Comparison of ENCODE assay signal across 16 cellular contexts in the genomic region with DNA sequence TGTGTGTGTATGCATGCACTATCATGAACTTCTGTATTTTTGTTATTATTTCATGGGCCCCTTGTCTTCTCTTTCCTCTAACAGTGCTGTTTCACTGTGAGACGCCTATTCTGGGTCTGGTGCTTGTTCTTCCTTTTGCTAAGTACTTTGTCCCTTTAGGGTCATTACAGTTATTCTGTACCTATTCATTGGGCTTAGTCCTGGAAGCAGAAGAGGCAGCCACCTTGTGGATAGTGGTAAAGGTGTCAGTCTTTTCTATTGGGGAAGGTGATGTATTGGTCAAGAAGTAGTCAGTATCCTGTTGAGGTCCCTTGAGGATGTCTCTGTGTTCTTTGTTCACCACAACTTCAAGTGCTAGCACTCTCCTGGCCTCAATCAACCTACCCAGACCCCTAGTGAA.
"Had no signal": no experiment of that assay in that cellular context is flagged by ENCODE, and none has a peak within 500 bp of the region (broad histone marks: within the 10 kb centered on the region; RNA-seq: fewer than 3 reads in every experiment).

No MANE protein-coding gene starts in this region.

- H3K27ac ChIP-seq: epithelial cell of prostate, left ventricle myocardium inferior, thoracic aorta, upper lobe of left lung had no signal

- FAIRE-seq: bronchial epithelial cell had no signal

- DNase-seq: activated CD4-positive, alpha-beta T cell treated with anti-CD3 and anti-CD28 coated beads for 36 hours; activated CD4-positive, alpha-beta T cell treated with anti-CD3 and anti-CD28 coated beads, Interleukin-2, amount 50 U/mL, for 48 hours; activated effector memory CD4-positive, alpha-beta T cell treated with anti-CD3 and anti-CD28 coated beads, Interleukin-2, amount 50 U/mL, for 16 hours; activated naive CD4-positive, alpha-beta T cell treated with anti-CD3 and anti-CD28 coated beads, Interleukin-2, amount 10 ng/mL, durations not matched to agents 7 days and 5 days; amygdala; cerebellar nuclear complex; cortex of kidney; foreskin fibroblast; left ventricle myocardium inferior; natural killer cell; stimulated activated CD4-positive, alpha-beta T cell treated with anti-CD3 and anti-CD28 coated beads, Interleukin-4, amount 100 ng/mL, for 24 hours; stimulated activated naive CD4-positive, alpha-beta T cell treated with Interleukin-2 at 50 U/mL for 16 hours; upper lobe of left lung had no signal

- H3K27me3 ChIP-seq: upper lobe of left lung had no signal

- H3K36me3 ChIP-seq: left ventricle myocardium inferior, thoracic aorta, upper lobe of left lung had no signal

- H3K4me3 ChIP-seq: left ventricle myocardium inferior, thoracic aorta, upper lobe of left lung had no signal

- ATAC-seq: activated CD4-positive, alpha-beta T cell treated with anti-CD3 and anti-CD28 coated beads for 36 hours; natural killer cell had no signal
